22 cellular contexts compared by ENCODE assay signal in genomic region chr7:94378396-94378795, GRCh38. TPM values are rescaled to one million over a fixed set of nuclear protein-coding genes. Genes with fewer than 3 reads are reported as not detected.
A peak's percentile ranks its signal among the peaks of the same experiment; 100 is the strongest.
DNase-seq lines count a peak whose midpoint lies in the region; ATAC-seq and TF ChIP-seq lines count a peak whose summit lies in the region.
"Had no signal": no experiment of that assay in that cellular context is flagged by ENCODE, and none has a peak within 500 bp of the region (broad histone marks: within the 10 kb centered on the region; RNA-seq: fewer than 3 reads in every experiment).

No MANE protein-coding gene starts in this region.

- DNase-seq in left ventricle myocardium inferior: no peak
- no peak for DNase-seq in right cardiac atrium
- DNase-seq in fibroblast of the aortic adventitia (ENCODE audit: low read depth): peak; percentile 38
- no peak for DNase-seq in neuronal stem cell (ENCODE audit: low spot score)
- DNase-seq in CD8-positive, alpha-beta memory T cell: no peak
- no peak for DNase-seq in cerebellar nuclear complex (lab: John Stamatoyannopoulos, UW)
- no peak for DNase-seq in SHP77 (lab: John Stamatoyannopoulos, UW)
- no peak for DNase-seq in activated effector memory CD4-positive, alpha-beta T cell treated with Interleukin-2 at 50 U/mL for 16 hours
- DNase-seq: DMS53, GOT3, HFFc6, NCI-H1048, NCI-H1417 treated with DMSO at 0.1 percent for 48 hours, NCI-H1694 treated with DMSO at 0.1 percent for 48 hours, NCI-H2081, NCI-H2227 treated with DMSO at 0.1 percent for 48 hours, NCI-H526 treated with DMSO at 0.1 percent for 48 hours, Right ventricle myocardium superior, RPMI8226 had no signal

- peak overlapping the region; percentile 36 for H2AFZ ChIP-seq in neuronal stem cell (ENCODE audit: low read length)

- no peak overlapping the region for H3K4me2 ChIP-seq in neuronal stem cell (ENCODE audit: insufficient read depth, low read length, poor library complexity, severe bottlenecking)

- H2BK12ac ChIP-seq in neuronal stem cell (ENCODE audit: low read length): no peak overlapping the region

- H3K27me3 ChIP-seq in left ventricle myocardium inferior (ENCODE audit: low read depth) (no peaks in the 10 kb centered on the region), right cardiac atrium (ENCODE audit: control insufficient read depth, insufficient read depth) (no peaks in the 10 kb centered on the region), neuronal stem cell (ENCODE audit: control insufficient read depth in 3 of 3, insufficient read depth in 3 of 3, low read depth in 1 of 3, low read length in 3 of 3) (no peaks in the 10 kb centered on the region)
- H3K27me3 ChIP-seq in CD8-positive, alpha-beta memory T cell (ENCODE audit: insufficient read depth, low read length, poor library complexity, severe bottlenecking): no peaks in the 10 kb centered on the region

- H3K9me3 Mint-ChIP-seq in CD8-positive, alpha-beta memory T cell: no peaks in the 10 kb centered on the region
- H3K9me3 Mint-ChIP-seq: HFFc6 had no signal

- no peaks in the 10 kb centered on the region for H3K4me1 Mint-ChIP-seq in CD8-positive, alpha-beta memory T cell

- H3K4me3 ChIP-seq in left ventricle myocardium inferior: no peak overlapping the region
- H3K4me3 ChIP-seq in right cardiac atrium (ENCODE audit: low read length): no peak overlapping the region
- H3K4me3 ChIP-seq in fibroblast of the aortic adventitia (ENCODE audit: low read depth, low read length): no peak overlapping the region
- no peak overlapping the region for H3K4me3 ChIP-seq in neuronal stem cell (ENCODE audit: low read length in 2 of 2)
- no peak overlapping the region for H3K4me3 ChIP-seq in CD8-positive, alpha-beta memory T cell (ENCODE audit: low read length)
- H3K4me3 ChIP-seq: HAP-1 had no signal

- POLR2A ChIA-PET in CD8-positive, alpha-beta memory T cell (lab: Charles Lee): no interaction called here

- no peaks in the 10 kb centered on the region for H3K79me1 ChIP-seq in neuronal stem cell (ENCODE audit: low read depth, low read length)

- WGBS in right cardiac atrium: 35% methylated on average over 2 of the region's 2 CpGs
- no CpG with 5 or more reads among the region's 2 CpGs for WGBS in neuronal stem cell (ENCODE audit: extremely low coverage in 2 of 2, insufficient read length in 2 of 2, insufficient replicate concordance in 1 of 2), 2 donors

- H3K4me1 ChIP-seq in left ventricle myocardium inferior: peaks cover 15% of the 10 kb centered on the region
- H3K4me1 ChIP-seq in right cardiac atrium (ENCODE audit: control insufficient read depth, insufficient read depth, low read length): no peaks in the 10 kb centered on the region
- H3K4me1 ChIP-seq in neuronal stem cell (ENCODE audit: control insufficient read depth in 2 of 2, insufficient read depth in 1 of 2, low read depth in 1 of 2, low read length in 2 of 2): peaks cover 9 to 13% of the 10 kb centered on the region in 2 donors
- no peaks in the 10 kb centered on the region for H3K4me1 ChIP-seq in CD8-positive, alpha-beta memory T cell (ENCODE audit: insufficient read depth, low read length)
- H3K4me1 ChIP-seq: HAP-1 had no signal

- H3K9me3 ChIP-seq in left ventricle myocardium inferior (replicated peaks) (no peaks in the 10 kb centered on the region), right cardiac atrium (ENCODE audit: control insufficient read depth, low read length) (no peaks in the 10 kb centered on the region), neuronal stem cell (replicated peaks in 1 of 2; ENCODE audit: control insufficient read depth in 2 of 2, insufficient read depth in 1 of 2, low read depth in 1 of 2, low read length in 2 of 2) (no peaks in the 10 kb centered on the region)
- no peaks in the 10 kb centered on the region for H3K9me3 ChIP-seq in CD8-positive, alpha-beta memory T cell (ENCODE audit: low read length)
- H3K9me3 ChIP-seq: HAP-1 had no signal

- intact Hi-C loops in left ventricle myocardium inferior (cut with micrococcal nuclease): no loop called here
- intact Hi-C loops in right cardiac atrium (cut with DNase I): no loop called here

- H3K27ac Mint-ChIP-seq in CD8-positive, alpha-beta memory T cell: no peak overlapping the region
- H3K27ac Mint-ChIP-seq: HFFc6 had no signal

- ATAC-seq in right cardiac atrium: no peak

- no peak overlapping the region for H2BK120ac ChIP-seq in neuronal stem cell (ENCODE audit: low read depth, low read length)

- H4K8ac ChIP-seq in neuronal stem cell (ENCODE audit: low read depth, low read length): no peak overlapping the region

- no peak overlapping the region for H4K91ac ChIP-seq in neuronal stem cell (ENCODE audit: low read depth, low read length, poor library complexity)

- H3K4me3 Mint-ChIP-seq in CD8-positive, alpha-beta memory T cell: no peak overlapping the region
- H3K4me3 Mint-ChIP-seq: HFFc6 had no signal

- peak overlapping the region; percentile 89 for H3K27ac ChIP-seq in left ventricle myocardium inferior (replicated peaks)
- no peak overlapping the region for H3K27ac ChIP-seq in right cardiac atrium (ENCODE audit: low read length)
- H3K27ac ChIP-seq in neuronal stem cell (replicated peaks; ENCODE audit: low read length): no peak overlapping the region
- no peak overlapping the region for H3K27ac ChIP-seq in CD8-positive, alpha-beta memory T cell (ENCODE audit: low read depth, low read length)
- H3K27ac ChIP-seq: 22Rv1 had no signal

- H2BK15ac ChIP-seq in neuronal stem cell (ENCODE audit: low read length): no peak overlapping the region

- no peak overlapping the region for H3K23ac ChIP-seq in neuronal stem cell (ENCODE audit: low read depth, low read length, poor library complexity)

- no peaks in the 10 kb centered on the region for H3K36me3 ChIP-seq in left ventricle myocardium inferior
- H3K36me3 ChIP-seq in neuronal stem cell (replicated peaks in 1 of 2; ENCODE audit: control insufficient read depth in 2 of 2, insufficient read depth in 2 of 2, low read length in 2 of 2): no peaks in the 10 kb centered on the region
- no peaks in the 10 kb centered on the region for H3K36me3 ChIP-seq in CD8-positive, alpha-beta memory T cell (ENCODE audit: insufficient read depth, low read length)
- H3K36me3 ChIP-seq: HAP-1 had no signal

- H3K36me3 Mint-ChIP-seq in CD8-positive, alpha-beta memory T cell: no peaks in the 10 kb centered on the region

- no peak overlapping the region for H3K18ac ChIP-seq in neuronal stem cell (ENCODE audit: low read length)

- H3K27me3 Mint-ChIP-seq in CD8-positive, alpha-beta memory T cell: peaks cover 0 to 4% of the 10 kb centered on the region in 2 donors

- no peak overlapping the region for H2BK5ac ChIP-seq in neuronal stem cell (ENCODE audit: low read length)

- no peak for TF ChIP-seq CTCF in left ventricle myocardium inferior (IDR thresholded peaks at IDR 0.05; ENCODE audit: borderline replicate concordance)
- no peak for TF ChIP-seq CTCF in fibroblast of the aortic adventitia (IDR thresholded peaks at IDR 0.05; ENCODE audit: insufficient read depth, low read length)

- no peak overlapping the region for H2AK5ac ChIP-seq in neuronal stem cell (ENCODE audit: low read depth, low read length)

- CTCF ChIA-PET in CD8-positive, alpha-beta memory T cell (lab: Charles Lee): no interaction called here

- H3K9ac ChIP-seq in neuronal stem cell (ENCODE audit: low read depth, low read length, poor library complexity): no peak overlapping the region

- no peak overlapping the region for H3K4ac ChIP-seq in neuronal stem cell (ENCODE audit: low read length)

- H3K14ac ChIP-seq in neuronal stem cell (ENCODE audit: low read length): no peak overlapping the region

RNA-seq across cellular contexts. Expression of gene COL1A2, which starts 16.3 kb away (rescaled TPM):
- 96.6 TPM for total RNA-seq in left ventricle myocardium inferior
- total RNA-seq in right cardiac atrium: 100 to 1,000 TPM; 127 to 259 (median 202) TPM
- 115 TPM for polyA plus RNA-seq in right cardiac atrium
- 4,453 and 32,213 TPM in 2 replicates for total RNA-seq in fibroblast of the aortic adventitia (ENCODE audit: low replicate concordance)
- polyA plus RNA-seq in neuronal stem cell (2013, experiment 1 of 2): 40.8 TPM
- polyA plus RNA-seq in neuronal stem cell (2013, experiment 2 of 2): 39.1 TPM
- under 1 TPM; 0.09 to 0.18 TPM for total RNA-seq in CD8-positive, alpha-beta memory T cell
- not detected for polyA plus RNA-seq in CD8-positive, alpha-beta memory T cell
- total RNA-seq: NCI-H460 had no signal

Comparison
In these comparisons a context has a peak if more than half of its experiments do, and no peak if none do; other contexts are left out.
1. RNA of gene COL1A2, which starts 16.3 kb away (total RNA-seq): 4,453 to 32,213 TPM in fibroblast of the aortic adventitia, 127 to 259 TPM in right cardiac atrium and 96.6 TPM in left ventricle myocardium inferior (single experiment); 0.09 to 0.18 TPM in CD8-positive, alpha-beta memory T cell; every median in the first group is over 10 times any median in the second.